ENCODE assay signal across 8 cellular contexts in the genomic region with DNA sequence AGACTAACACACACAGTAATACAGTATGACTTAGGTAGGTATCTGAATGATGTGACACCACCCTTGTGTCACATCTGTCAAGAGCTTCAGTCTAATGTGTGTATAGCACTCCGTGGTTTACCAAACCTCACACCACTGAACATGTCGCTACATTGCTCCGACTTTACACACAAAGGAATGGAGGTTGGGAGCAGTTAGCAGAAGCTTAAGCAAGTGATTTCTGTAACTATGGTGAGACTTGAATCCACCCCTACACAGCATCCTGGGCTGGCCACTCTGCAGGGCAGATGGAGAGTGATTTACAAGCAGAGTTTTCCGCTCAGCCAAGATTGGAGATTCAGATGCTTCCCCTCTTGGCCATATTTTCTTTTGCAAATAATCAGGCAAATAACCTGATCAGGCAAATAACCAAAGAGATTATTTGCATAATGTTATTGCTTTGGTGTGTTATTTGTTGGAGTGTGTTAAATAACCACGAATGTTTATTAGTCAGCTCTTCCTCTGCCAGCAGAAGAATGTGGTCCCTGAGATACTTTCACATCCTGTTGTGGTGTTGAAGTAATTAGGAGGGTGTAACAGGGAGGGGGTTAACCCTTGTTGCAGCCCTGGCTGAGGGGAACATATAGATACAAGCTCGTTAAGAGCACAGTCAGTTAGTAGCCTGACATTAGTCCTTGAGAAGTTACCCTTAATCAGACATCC.
DNase-seq lines count a peak whose midpoint lies in the region; ATAC-seq and TF ChIP-seq lines count a peak whose summit lies in the region.

No MANE protein-coding gene starts in this region.

- H3K27me3 ChIP-seq in upper lobe of right lung (no peaks in the 10 kb centered on the region), ascending aorta (no peaks in the 10 kb centered on the region)

- H3K4me3 ChIP-seq in upper lobe of right lung (no peak overlapping the region), ascending aorta (no peak overlapping the region)

- ATAC-seq in GM18499 (IDR thresholded peaks at IDR 0.05; ENCODE audit: insufficient read depth, unreplicated experiment) = peak; percentile 96
- ATAC-seq in GM21390 (IDR thresholded peaks at IDR 0.05; ENCODE audit: unreplicated experiment) = peak; percentile 97
- peak; percentile 92 for ATAC-seq in HG03571 (IDR thresholded peaks at IDR 0.05; ENCODE audit: unreplicated experiment)
- ATAC-seq in upper lobe of right lung = peak; percentile 85

- TF ChIP-seq CTCF in upper lobe of right lung (IDR thresholded peaks at IDR 0.05) (no peak), ascending aorta (IDR thresholded peaks at IDR 0.05) (no peak)

- intact Hi-C loops in upper lobe of right lung (cut with DNase I) (no loop called here), ascending aorta (cut with DNase I) (no loop called here)

- peaks cover 5% of the 10 kb centered on the region for H3K9me3 Mint-ChIP-seq in activated naive CD8-positive, alpha-beta T cell (ENCODE audit: low read depth)

- no peak for DNase-seq in upper lobe of right lung
- no peak for DNase-seq in AG08396 (ENCODE audit: low spot score)
- DNase-seq in ascending aorta (ENCODE audit: low spot score in 2 of 2) = no peak
- DNase-seq in NCI-H187 (lab: John Stamatoyannopoulos, UW) = no peak

- H3K4me3 Mint-ChIP-seq in activated naive CD8-positive, alpha-beta T cell = peak overlapping the region; percentile 24

- no peak overlapping the region for H3K27ac ChIP-seq in upper lobe of right lung
- H3K27ac ChIP-seq in ascending aorta = no peak overlapping the region

- H3K4me1 ChIP-seq in upper lobe of right lung (peaks cover 2% of the 10 kb centered on the region), ascending aorta (peaks cover 0 to 13% of the 10 kb centered on the region in 2 donors)

- H3K27me3 Mint-ChIP-seq in activated naive CD8-positive, alpha-beta T cell = no peaks in the 10 kb centered on the region

- no peaks in the 10 kb centered on the region for H3K9me3 ChIP-seq in upper lobe of right lung
- H3K9me3 ChIP-seq in ascending aorta = no peaks in the 10 kb centered on the region

- H3K36me3 ChIP-seq in upper lobe of right lung = no peaks in the 10 kb centered on the region
- no peaks in the 10 kb centered on the region for H3K36me3 ChIP-seq in ascending aorta

- H3K4me1 Mint-ChIP-seq in activated naive CD8-positive, alpha-beta T cell (ENCODE audit: low read depth) = peaks cover 22% of the 10 kb centered on the region

- H3K27ac Mint-ChIP-seq in activated naive CD8-positive, alpha-beta T cell = no peak overlapping the region

- H3K36me3 Mint-ChIP-seq in activated naive CD8-positive, alpha-beta T cell = peaks cover 4% of the 10 kb centered on the region
